In genomic region chr16:54040480-54040879, GRCh38 we compare ENCODE assay signal across 9 cellular contexts.
"Had no signal": no experiment of that assay in that cellular context is flagged by ENCODE, and none has a peak within 500 bp of the region (broad histone marks: within the 10 kb centered on the region; RNA-seq: fewer than 3 reads in every experiment).

No MANE protein-coding gene starts in this region.

- H3K9ac ChIP-seq: GM23248 had no signal

- ATAC-seq: HCT116, K562 had no signal

- DNase-seq: GM23248, GOT3, H7, IMR-90, KG1 had no signal

- H2AFZ ChIP-seq: GM23248 had no signal

- H3K9me3 ChIP-seq: HAP-1 had no signal

- H3K36me3 ChIP-seq: HAP-1 had no signal

- FAIRE-seq: K562 had no signal

- H3K4me3 ChIP-seq: GM23248, HAP-1, K562 had no signal

- H3K4me1 ChIP-seq: HAP-1 had no signal

- H3K27ac ChIP-seq: GM23248, HL-60 had no signal
